In the genomic region with DNA sequence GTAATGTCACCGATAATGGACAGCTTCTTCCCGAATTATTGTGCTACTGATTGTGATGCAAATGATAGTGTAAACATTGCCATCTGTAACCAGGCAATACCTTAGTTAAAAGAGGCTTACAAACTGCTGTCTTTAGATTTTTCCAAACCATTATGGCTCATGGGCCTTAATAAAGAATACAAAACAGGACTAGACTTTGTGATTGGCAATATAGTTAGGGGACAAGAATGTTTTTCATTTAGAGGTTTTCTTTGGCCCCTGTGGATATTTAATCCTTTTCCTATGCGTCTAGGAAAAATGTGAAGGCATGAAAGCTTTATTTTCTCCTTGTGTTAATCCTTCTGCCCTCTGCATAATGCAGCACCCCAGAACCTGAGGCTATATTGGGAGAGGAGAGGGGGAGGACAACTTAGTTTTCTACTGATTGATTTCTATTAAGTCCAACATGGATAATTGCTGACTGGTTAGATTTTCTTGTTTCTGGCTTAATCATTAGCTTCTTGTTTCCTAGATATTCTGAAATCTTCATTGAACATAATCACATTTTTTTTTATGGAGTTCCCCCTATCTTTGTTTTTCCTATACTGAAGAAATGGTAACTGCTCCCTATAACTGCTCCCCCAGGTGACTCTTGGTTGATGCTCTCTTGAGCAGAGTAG, we compare ENCODE assay signal across 1 cellular context.
TF ChIP-seq lines count a peak whose summit lies in the region.

No MANE protein-coding gene starts in this region.

TF ChIP-seq in GM23338, 12 proteins besides CTCF, POLR2A, EP300 and RAD21:
- TF ChIP-seq CREB1 (CRISPR knock-in tag; IDR thresholded peaks at IDR 0.05; ENCODE audit: low read depth) (no peak), ZNF114 (CRISPR knock-in tag; IDR thresholded peaks at IDR 0.05) (no peak), NANOG (IDR thresholded peaks at IDR 0.05; ENCODE audit: borderline replicate concordance) (no peak), POLR2AphosphoS5 (IDR thresholded peaks at IDR 0.05; ENCODE audit: low read depth) (no peak), STAT1 (IDR thresholded peaks at IDR 0.05; ENCODE audit: unreplicated experiment) (no peak), ZNF331 (CRISPR knock-in tag; IDR thresholded peaks at IDR 0.05; ENCODE audit: low read depth) (no peak), EZH2 (IDR thresholded peaks at IDR 0.05; ENCODE audit: low read depth, unreplicated experiment) (no peak), ZNF462 (CRISPR knock-in tag; IDR thresholded peaks at IDR 0.05) (no peak), JUNB (IDR thresholded peaks at IDR 0.05; ENCODE audit: unreplicated experiment) (no peak), EZH2phosphoT487 (IDR thresholded peaks at IDR 0.05; ENCODE audit: unreplicated experiment) (no peak)
- TF ChIP-seq, protein P1, sequence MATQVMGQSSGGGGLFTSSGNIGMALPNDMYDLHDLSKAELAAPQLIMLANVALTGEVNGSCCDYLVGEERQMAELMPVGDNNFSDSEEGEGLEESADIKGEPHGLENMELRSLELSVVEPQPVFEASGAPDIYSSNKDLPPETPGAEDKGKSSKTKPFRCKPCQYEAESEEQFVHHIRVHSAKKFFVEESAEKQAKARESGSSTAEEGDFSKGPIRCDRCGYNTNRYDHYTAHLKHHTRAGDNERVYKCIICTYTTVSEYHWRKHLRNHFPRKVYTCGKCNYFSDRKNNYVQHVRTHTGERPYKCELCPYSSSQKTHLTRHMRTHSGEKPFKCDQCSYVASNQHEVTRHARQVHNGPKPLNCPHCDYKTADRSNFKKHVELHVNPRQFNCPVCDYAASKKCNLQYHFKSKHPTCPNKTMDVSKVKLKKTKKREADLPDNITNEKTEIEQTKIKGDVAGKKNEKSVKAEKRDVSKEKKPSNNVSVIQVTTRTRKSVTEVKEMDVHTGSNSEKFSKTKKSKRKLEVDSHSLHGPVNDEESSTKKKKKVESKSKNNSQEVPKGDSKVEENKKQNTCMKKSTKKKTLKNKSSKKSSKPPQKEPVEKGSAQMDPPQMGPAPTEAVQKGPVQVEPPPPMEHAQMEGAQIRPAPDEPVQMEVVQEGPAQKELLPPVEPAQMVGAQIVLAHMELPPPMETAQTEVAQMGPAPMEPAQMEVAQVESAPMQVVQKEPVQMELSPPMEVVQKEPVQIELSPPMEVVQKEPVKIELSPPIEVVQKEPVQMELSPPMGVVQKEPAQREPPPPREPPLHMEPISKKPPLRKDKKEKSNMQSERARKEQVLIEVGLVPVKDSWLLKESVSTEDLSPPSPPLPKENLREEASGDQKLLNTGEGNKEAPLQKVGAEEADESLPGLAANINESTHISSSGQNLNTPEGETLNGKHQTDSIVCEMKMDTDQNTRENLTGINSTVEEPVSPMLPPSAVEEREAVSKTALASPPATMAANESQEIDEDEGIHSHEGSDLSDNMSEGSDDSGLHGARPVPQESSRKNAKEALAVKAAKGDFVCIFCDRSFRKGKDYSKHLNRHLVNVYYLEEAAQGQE (IDR thresholded peaks at IDR 0.05; ENCODE audit: unreplicated experiment): no peak
- TF ChIP-seq, protein P2, sequence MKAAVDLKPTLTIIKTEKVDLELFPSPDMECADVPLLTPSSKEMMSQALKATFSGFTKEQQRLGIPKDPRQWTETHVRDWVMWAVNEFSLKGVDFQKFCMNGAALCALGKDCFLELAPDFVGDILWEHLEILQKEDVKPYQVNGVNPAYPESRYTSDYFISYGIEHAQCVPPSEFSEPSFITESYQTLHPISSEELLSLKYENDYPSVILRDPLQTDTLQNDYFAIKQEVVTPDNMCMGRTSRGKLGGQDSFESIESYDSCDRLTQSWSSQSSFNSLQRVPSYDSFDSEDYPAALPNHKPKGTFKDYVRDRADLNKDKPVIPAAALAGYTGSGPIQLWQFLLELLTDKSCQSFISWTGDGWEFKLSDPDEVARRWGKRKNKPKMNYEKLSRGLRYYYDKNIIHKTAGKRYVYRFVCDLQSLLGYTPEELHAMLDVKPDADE (IDR thresholded peaks at IDR 0.05): no peak
